ENCODE assay signal across 9 cellular contexts in the genomic region with DNA sequence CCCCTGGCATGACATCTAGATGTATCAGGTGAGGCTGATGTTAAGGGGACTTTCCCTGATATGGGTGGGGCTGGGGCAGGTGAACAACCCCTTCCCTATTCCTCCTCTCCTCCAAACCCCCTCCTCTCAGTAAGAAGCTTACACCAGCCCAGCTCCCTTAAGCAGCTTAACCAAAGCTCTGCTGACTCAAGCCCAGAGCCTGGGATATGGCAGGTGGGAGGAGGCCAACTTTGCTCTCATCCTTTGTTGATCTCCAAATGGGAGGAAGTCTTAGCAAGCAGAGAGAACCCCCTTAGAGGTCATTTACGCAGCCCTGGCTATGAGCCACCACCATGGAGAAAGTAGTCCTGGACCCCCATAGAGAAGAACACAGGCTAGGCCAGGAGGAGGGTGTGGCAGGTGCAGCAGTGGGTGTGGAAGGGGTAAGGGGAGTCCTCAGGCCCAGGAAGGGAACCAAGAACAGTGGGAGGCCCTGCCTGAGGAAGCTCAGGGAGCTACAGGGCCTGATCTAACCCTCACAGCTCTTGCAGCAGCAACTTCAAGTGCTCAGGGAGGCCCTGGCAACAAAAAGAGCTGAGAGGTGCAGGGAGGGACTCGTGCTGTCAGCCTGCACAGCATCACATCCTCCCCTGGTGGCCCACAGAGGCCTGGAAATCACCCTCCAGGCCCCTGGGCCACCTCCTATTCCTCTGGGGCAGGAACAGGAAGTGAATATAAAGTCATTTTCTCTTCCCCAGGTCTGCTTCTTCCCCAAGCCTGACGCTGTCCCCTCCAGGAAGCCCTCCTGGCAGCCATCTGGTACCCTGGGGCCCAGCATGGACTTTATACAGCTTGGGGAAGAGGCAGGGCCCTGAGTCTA. TPM values are rescaled to one million over a fixed set of nuclear protein-coding genes. Genes with fewer than 3 reads are reported as not detected.
DNase-seq lines count a peak whose midpoint lies in the region; ATAC-seq and TF ChIP-seq lines count a peak whose summit lies in the region.
"Had no signal": no experiment of that assay in that cellular context is flagged by ENCODE, and none has a peak within 500 bp of the region (broad histone marks: within the 10 kb centered on the region; RNA-seq: fewer than 3 reads in every experiment).

No MANE protein-coding gene starts in this region.

- no peaks in the 10 kb centered on the region for H3K27me3 Mint-ChIP-seq in activated CD8-positive, alpha-beta memory T cell treated with anti-CD3 and anti-CD28 coated beads, Interleukin-2, amount 10 ng/mL, durations not matched to agents 7 days and 5 days
- H3K27me3 Mint-ChIP-seq in neural crest cell (ENCODE audit: low read depth), result no peaks in the 10 kb centered on the region

- peak overlapping the region; percentile 87 for H3K27ac Mint-ChIP-seq in activated CD8-positive, alpha-beta memory T cell treated with anti-CD3 and anti-CD28 coated beads, Interleukin-2, amount 10 ng/mL, durations not matched to agents 7 days and 5 days
- no peak overlapping the region for H3K27ac Mint-ChIP-seq in neural crest cell (ENCODE audit: unreplicated experiment)

- no peaks in the 10 kb centered on the region for H3K9me3 ChIP-seq in ascending aorta

- no peaks in the 10 kb centered on the region for H3K9me3 Mint-ChIP-seq in activated CD8-positive, alpha-beta memory T cell treated with anti-CD3 and anti-CD28 coated beads, Interleukin-2, amount 10 ng/mL, durations not matched to agents 7 days and 5 days (ENCODE audit: low read depth)
- H3K9me3 Mint-ChIP-seq in neural crest cell, result no peaks in the 10 kb centered on the region

- peaks cover 14% of the 10 kb centered on the region for H3K36me3 Mint-ChIP-seq in activated CD8-positive, alpha-beta memory T cell treated with anti-CD3 and anti-CD28 coated beads, Interleukin-2, amount 10 ng/mL, durations not matched to agents 7 days and 5 days
- H3K36me3 Mint-ChIP-seq in neural crest cell (ENCODE audit: low read depth), result peaks cover 9% of the 10 kb centered on the region

- H3K4me1 ChIP-seq in ascending aorta, result peaks cover 3 to 11% of the 10 kb centered on the region in 2 donors

- intact Hi-C loops in ascending aorta (cut with DNase I), result loop anchor here (2.0 kb wide), 1 partner anchor 63 kb away; no protein-coding TSS in a partner anchor

- peaks cover 9 to 17% of the 10 kb centered on the region in 2 donors for H3K36me3 ChIP-seq in ascending aorta

- no peak overlapping the region for H3K27ac ChIP-seq in ascending aorta

- peak; percentile 45 for ATAC-seq in HG03460 (IDR thresholded peaks at IDR 0.05; ENCODE audit: unreplicated experiment)
- peak; percentile 70 for ATAC-seq in activated CD8-positive, alpha-beta memory T cell treated with anti-CD3 and anti-CD28 coated beads, Interleukin-2, amount 10 ng/mL, durations not matched to agents 7 days and 5 days
- no peak for ATAC-seq in HG03045 (IDR thresholded peaks at IDR 0.05; ENCODE audit: unreplicated experiment)

- TF ChIP-seq POLR2A in erythroblast (IDR thresholded peaks at IDR 0.05; ENCODE audit: low read length), result no peak

- H3K4me3 Mint-ChIP-seq in activated CD8-positive, alpha-beta memory T cell treated with anti-CD3 and anti-CD28 coated beads, Interleukin-2, amount 10 ng/mL, durations not matched to agents 7 days and 5 days, result no peak overlapping the region
- H3K4me3 Mint-ChIP-seq in neural crest cell, result peak overlapping the region; percentile 71

- H3K27me3 ChIP-seq in ascending aorta, result no peaks in the 10 kb centered on the region

- H3K4me3 ChIP-seq in GM12865 (ENCODE audit: low read depth, low read length) (peak overlapping the region; percentile 70), ascending aorta (no peak overlapping the region)

- peaks cover 43% of the 10 kb centered on the region for H3K4me1 Mint-ChIP-seq in activated CD8-positive, alpha-beta memory T cell treated with anti-CD3 and anti-CD28 coated beads, Interleukin-2, amount 10 ng/mL, durations not matched to agents 7 days and 5 days
- H3K4me1 Mint-ChIP-seq in neural crest cell, result peaks cover 31% of the 10 kb centered on the region

- TF ChIP-seq CTCF in GM12865 (IDR thresholded peaks at IDR 0.05; ENCODE audit: insufficient read depth, low read depth, low read length, missing control alignments) (peak; percentile 24), neural crest cell (conservative IDR thresholded peaks at IDR 0.05) (no peak), ascending aorta (IDR thresholded peaks at IDR 0.05) (no peak)

- DNase-seq in GM12865 (ENCODE audit: low read depth), result peak; percentile 89
- DNase-seq in activated CD8-positive, alpha-beta memory T cell treated with anti-CD3 and anti-CD28 coated beads, Interleukin-2, amount 10 ng/mL, durations not matched to agents 7 days and 5 days, result peak; percentile 87
- no peak for DNase-seq in neural crest cell (ENCODE audit: low read depth, low spot score)
- DNase-seq in epidermal melanocyte (ENCODE audit: insufficient read length, low spot score), result no peak
- no peak for DNase-seq in erythroblast (lab: John Stamatoyannopoulos, UW)
- DNase-seq in ascending aorta (ENCODE audit: low spot score in 2 of 2), result no peak

- CTCF ChIA-PET in activated CD8-positive, alpha-beta memory T cell treated with anti-CD3 and anti-CD28 coated beads, Interleukin-2, amount 10 ng/mL, durations not matched to agents 7 days and 5 days (lab: Charles Lee), result interaction anchor here (0.9 to 5.1 kb wide), 15 partner anchors 9 to 232 kb away, joined by 3 to 28 read pairs (median 5); a partner anchor contains a TSS

RNA-seq across cellular contexts. Expression of a gene that starts 2.9 kb away (rescaled TPM):
- 10 to 100 TPM; 41.2 to 59.0 TPM for total RNA-seq in activated CD8-positive, alpha-beta memory T cell treated with anti-CD3 and anti-CD28 coated beads, Interleukin-2, amount 10 ng/mL, durations not matched to agents 7 days and 5 days
- total RNA-seq in neural crest cell (59.1 and 63.5 TPM in 2 replicates), ascending aorta (33.8 TPM)

RNA-seq across cellular contexts. Expression of a gene that starts 21.8 kb away (rescaled TPM):
- 10 to 100 TPM; 61.0 to 66.2 TPM for total RNA-seq in activated CD8-positive, alpha-beta memory T cell treated with anti-CD3 and anti-CD28 coated beads, Interleukin-2, amount 10 ng/mL, durations not matched to agents 7 days and 5 days
- 63.5 and 71.1 TPM in 2 replicates for total RNA-seq in neural crest cell
- 44.6 TPM for total RNA-seq in ascending aorta

RNA-seq across cellular contexts. Expression of a gene that starts 27.2 kb away (rescaled TPM):
- 10 to 100 TPM; 36.9 to 52.0 TPM for total RNA-seq in activated CD8-positive, alpha-beta memory T cell treated with anti-CD3 and anti-CD28 coated beads, Interleukin-2, amount 10 ng/mL, durations not matched to agents 7 days and 5 days
- total RNA-seq in neural crest cell, result 16.1 and 22.2 TPM in 2 replicates
- 24.8 TPM for total RNA-seq in ascending aorta

RNA-seq across cellular contexts. Expression of a gene that starts 43.4 kb away (rescaled TPM):
- not detected for total RNA-seq in activated CD8-positive, alpha-beta memory T cell treated with anti-CD3 and anti-CD28 coated beads, Interleukin-2, amount 10 ng/mL, durations not matched to agents 7 days and 5 days
- total RNA-seq in neural crest cell (not detected in 2 replicates), ascending aorta (not detected)
- total RNA-seq: SK-MEL-5 had no signal

RNA-seq across cellular contexts. Expression of a gene that starts 49.3 kb away (rescaled TPM):
- 100 to 1,000 TPM; 151 to 197 TPM for total RNA-seq in activated CD8-positive, alpha-beta memory T cell treated with anti-CD3 and anti-CD28 coated beads, Interleukin-2, amount 10 ng/mL, durations not matched to agents 7 days and 5 days
- total RNA-seq in neural crest cell (147 and 151 TPM in 2 replicates), ascending aorta (1.6 TPM)

Comparison
In these comparisons a context has a peak if more than half of its experiments do, and no peak if none do; other contexts are left out.
1. DNase-seq: peak in GM12865 (single experiment) and activated CD8-positive, alpha-beta memory T cell treated with anti-CD3 and anti-CD28 coated beads, Interleukin-2, amount 10 ng/mL, durations not matched to agents 7 days and 5 days (single experiment); none in neural crest cell (single experiment), epidermal melanocyte (single experiment), erythroblast (0 of 2) and ascending aorta (0 of 2).